ENCODE assay signal across 11 cellular contexts in genomic region chr20:41694796-41695195, GRCh38.
DNase-seq lines count a peak whose midpoint lies in the region; ATAC-seq and TF ChIP-seq lines count a peak whose summit lies in the region.
"Had no signal": no experiment of that assay in that cellular context is flagged by ENCODE, and none has a peak within 500 bp of the region (broad histone marks: within the 10 kb centered on the region; RNA-seq: fewer than 3 reads in every experiment).

No MANE protein-coding gene starts in this region.

- no peak overlapping the region for H2BK20ac ChIP-seq in H9 (ENCODE audit: low read depth, low read length, poor library complexity, severe bottlenecking)

- H3K27me3 ChIP-seq in H9 (ENCODE audit: insufficient read depth, low read length) = no peaks in the 10 kb centered on the region
- H3K27me3 ChIP-seq in esophagus squamous epithelium = no peaks in the 10 kb centered on the region

- H2AK5ac ChIP-seq in H9 (ENCODE audit: insufficient read length, low read length) = no peak overlapping the region

- H3K36me3 Mint-ChIP-seq in H9 (ENCODE audit: insufficient read depth in 1 of 3, low read depth in 3 of 3) (no peaks in the 10 kb centered on the region), WTC11 (no peaks in the 10 kb centered on the region), naive B cell (no peaks in the 10 kb centered on the region)

- no peak overlapping the region for H2BK5ac ChIP-seq in H9 (ENCODE audit: insufficient read length, low read length)

- H3K4me3 ChIP-seq in esophagus squamous epithelium = no peak overlapping the region

- H2AFZ ChIP-seq in H9 (ENCODE audit: low read length) = no peak overlapping the region

- H2BK120ac ChIP-seq in H9 (ENCODE audit: low read depth, low read length, poor library complexity, severe bottlenecking) = no peak overlapping the region

- peaks cover 0 to 3% of the 10 kb centered on the region in 2 experiments; a peak in 1 of 5 replicates for H3K9me3 Mint-ChIP-seq in H9
- no peaks in the 10 kb centered on the region for H3K9me3 Mint-ChIP-seq in WTC11
- peaks cover 0 to 7% (median 0%) of the 10 kb centered on the region in 7 donors for H3K9me3 Mint-ChIP-seq in naive B cell
- H3K9me3 Mint-ChIP-seq: dendritic cell treated with granulocyte-macrophage colony-stimulating factor and Interleukin-4, amounts not matched to agents 40 ng/mL and 50 ng/mL, for 4 days had no signal

- H3K36me3 ChIP-seq in esophagus squamous epithelium = no peaks in the 10 kb centered on the region

- H4K91ac ChIP-seq in H9 (ENCODE audit: insufficient read length, low read depth, low read length) = no peak overlapping the region

- no peak overlapping the region for H3T11ph ChIP-seq in H9 (ENCODE audit: low read length)

- no peak overlapping the region for H4K8ac ChIP-seq in H9 (replicated peaks; ENCODE audit: insufficient read length, low read depth, low read length)

- no peak overlapping the region for H2BK12ac ChIP-seq in H9 (ENCODE audit: insufficient read length, low read depth, low read length)

- H3K4ac ChIP-seq in H9 (ENCODE audit: low read depth, low read length) = no peak overlapping the region

- no peak overlapping the region for H3K9ac ChIP-seq in H9 (ENCODE audit: extremely low read depth, insufficient read length, low read length)
- H3K9ac ChIP-seq: parathyroid adenoma had no signal

- H3K27ac ChIP-seq in H9 (ENCODE audit: insufficient read length, low read depth, low read length) = no peak overlapping the region
- no peak overlapping the region for H3K27ac ChIP-seq in esophagus squamous epithelium
- H3K27ac ChIP-seq: parathyroid adenoma had no signal

- no peak for TF ChIP-seq POLR2A in esophagus squamous epithelium (IDR thresholded peaks at IDR 0.05)

- peaks cover 4% of the 10 kb centered on the region for H3K23me2 ChIP-seq in H9 (ENCODE audit: insufficient read length, low read depth, low read length, poor library complexity, severe bottlenecking)

- ATAC-seq in WTC11 (no peak), naive B cell (ENCODE audit: low read depth in 2 of 2) (no peak), left cardiac atrium (no peak), HG03457 (IDR thresholded peaks at IDR 0.05; ENCODE audit: unreplicated experiment) (no peak)

- no peak overlapping the region for H2BK15ac ChIP-seq in H9 (ENCODE audit: low read depth, low read length)

- H3K79me1 ChIP-seq in H9 (ENCODE audit: insufficient read depth, low read depth, low read length, poor library complexity, severe bottlenecking) = no peaks in the 10 kb centered on the region

- peak; percentile 27 for DNase-seq in SIG-M5 treated with dmso at 0.1 percent for 504 hours (lab: John Stamatoyannopoulos, UW; ENCODE audit: unreplicated experiment)
- DNase-seq in SIG-M5 (lab: John Stamatoyannopoulos, UW) = no peak
- DNase-seq in H9 = no peak
- no peak for DNase-seq in WTC11 (ENCODE audit: low spot score)
- no peak for DNase-seq in naive B cell
- DNase-seq in left cardiac atrium = no peak
- no peak for DNase-seq in esophagus squamous epithelium (lab: John Stamatoyannopoulos, UW)
- DNase-seq: trophoblast cell had no signal

- no peaks in the 10 kb centered on the region; the same call in 1 of the 2 replicates for H3K27me3 Mint-ChIP-seq in H9 (ENCODE audit: low read depth)
- peaks cover 2% of the 10 kb centered on the region; the same call in 1 of the 2 replicates for H3K27me3 Mint-ChIP-seq in WTC11 (ENCODE audit: low read depth)
- H3K27me3 Mint-ChIP-seq in naive B cell = peaks cover 6 to 12% (median 8%) of the 10 kb centered on the region in 3 donors

- H3K9me3 ChIP-seq in H9 (ENCODE audit: control insufficient read depth, low read depth, low read length) (no peaks in the 10 kb centered on the region), esophagus squamous epithelium (no peaks in the 10 kb centered on the region)

- peak overlapping the region; percentile 97 for H3K4me2 ChIP-seq in H9 (ENCODE audit: insufficient read depth, insufficient read length, low read length)

- H4K20me1 ChIP-seq in H9 (ENCODE audit: control insufficient read depth, insufficient read depth, insufficient read length) = no peaks in the 10 kb centered on the region

- no peaks in the 10 kb centered on the region for H3K4me1 ChIP-seq in H9 (ENCODE audit: insufficient read depth, low read length)
- peaks cover 8 to 29% (median 11%) of the 10 kb centered on the region in 3 donors for H3K4me1 ChIP-seq in esophagus squamous epithelium

- no peak overlapping the region for H4K5ac ChIP-seq in H9 (ENCODE audit: insufficient read length, low read depth, low read length)

- CTCF ChIA-PET in WTC11 (lab: Charles Lee) = interaction anchor here (2.1 kb wide), 1 partner anchor 123 kb away, joined by 11 read pairs; no protein-coding TSS in a partner anchor

- peaks cover 31 to 37% of the 10 kb centered on the region in 2 experiments for H3K4me1 Mint-ChIP-seq in H9
- H3K4me1 Mint-ChIP-seq in WTC11 = peaks cover 35% of the 10 kb centered on the region
- peaks cover 18 to 27% (median 23%) of the 10 kb centered on the region in 3 donors for H3K4me1 Mint-ChIP-seq in naive B cell

- H3K79me2 ChIP-seq in H9 (ENCODE audit: insufficient read depth, low read length) = no peaks in the 10 kb centered on the region
- H3K79me2 ChIP-seq: parathyroid adenoma had no signal

- WGBS in H9 (ENCODE audit: extremely low coverage, insufficient read length, low lambda C conversion rate) = no CpG with 5 or more reads among the region's 2 CpGs
- 81 to 83% methylated on average over 2 of the region's 2 CpGs for WGBS in esophagus squamous epithelium, 2 donors

- no peak overlapping the region for H3K23ac ChIP-seq in H9 (ENCODE audit: insufficient read length, low read depth, low read length)

- H3K4me3 Mint-ChIP-seq in H9 = peak overlapping the region in 1 of 2 experiments; percentile 71; a peak in 2 of 5 replicates
- H3K4me3 Mint-ChIP-seq in WTC11 = peak overlapping the region; percentile 94
- peak overlapping the region in 5 of 8 donors; percentile 4 to 97 (median 61) for H3K4me3 Mint-ChIP-seq in naive B cell
- H3K4me3 Mint-ChIP-seq: dendritic cell treated with granulocyte-macrophage colony-stimulating factor and Interleukin-4, amounts not matched to agents 40 ng/mL and 50 ng/mL, for 4 days had no signal

- no peak overlapping the region for H3K18ac ChIP-seq in H9 (ENCODE audit: insufficient read length, low read depth, low read length)

- no peak overlapping the region for H3K56ac ChIP-seq in H9 (ENCODE audit: insufficient read length, low read depth, low read length)

- intact Hi-C loops in left cardiac atrium (cut with DNase I) (loop anchor here in 1 of 2 donors (10.0 kb wide), 2 partner anchors 80 to 180 kb away; partner anchors contain the start of gene CHD6), esophagus squamous epithelium (cut with DNase I) (no loop called here)

- POLR2A ChIA-PET in WTC11 (lab: Charles Lee) = no interaction called here

- no peak overlapping the region for H3K14ac ChIP-seq in H9 (ENCODE audit: insufficient read depth, low read length)

- TF ChIP-seq CTCF in H9 (conservative IDR thresholded peaks at IDR 0.05) = no peak
- no peak for TF ChIP-seq CTCF in WTC11 (IDR thresholded peaks at IDR 0.05)
- no peak for TF ChIP-seq CTCF in esophagus squamous epithelium (IDR thresholded peaks at IDR 0.05)

- H3K27ac Mint-ChIP-seq in H9 (no peak overlapping the region), WTC11 (no peak overlapping the region), naive B cell (peak overlapping the region in 1 of 6 donors; percentile 14)

TF ChIP-seq in WTC11, 78 proteins besides CTCF, POLR2A, EP300 and RAD21 (continues in another document):
- TF ChIP-seq ZNF263 (CRISPR knock-in tag; IDR thresholded peaks at IDR 0.05; ENCODE audit: low read depth) (no peak), FOXP1 (CRISPR knock-in tag; IDR thresholded peaks at IDR 0.05; ENCODE audit: borderline replicate concordance) (no peak), HMGXB4 (CRISPR knock-in tag; IDR thresholded peaks at IDR 0.05) (no peak), ATF6 (CRISPR knock-in tag; IDR thresholded peaks at IDR 0.05) (no peak), ZNF671 (CRISPR knock-in tag; IDR thresholded peaks at IDR 0.05) (no peak)
